In the genomic region with DNA sequence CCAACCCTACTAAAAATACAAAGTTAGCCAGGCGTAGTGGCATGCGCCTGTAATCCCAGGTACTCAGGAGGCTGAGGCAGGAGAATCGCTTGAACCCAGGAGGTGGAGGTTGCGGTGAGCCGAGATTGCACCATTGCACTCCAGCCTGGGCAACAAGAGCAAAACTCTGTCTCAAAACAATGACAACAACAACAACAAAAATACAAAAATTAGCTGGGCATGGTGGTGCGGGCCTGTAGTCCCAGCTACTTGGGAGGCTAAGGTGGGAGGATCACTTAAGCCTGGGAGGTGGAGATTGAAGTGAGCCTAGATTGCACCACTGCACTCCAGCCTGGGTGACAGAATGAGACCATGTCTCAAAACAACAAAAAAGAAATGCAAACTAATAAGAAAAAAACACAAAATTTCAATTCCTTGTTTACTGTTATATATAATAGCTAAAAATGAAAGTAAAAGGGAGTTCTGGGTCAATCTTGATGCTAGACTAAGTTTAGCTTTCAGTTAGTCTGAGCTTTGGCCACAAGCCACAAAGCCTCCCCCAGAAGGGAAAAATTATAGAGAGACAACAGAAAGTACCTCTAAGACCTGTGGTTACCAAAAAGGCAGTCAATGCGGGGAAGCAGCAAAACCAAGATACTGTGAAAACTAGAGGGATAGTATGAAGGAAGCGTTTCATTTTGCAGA, we compare ENCODE assay signal across 8 cellular contexts.
DNase-seq lines count a peak whose midpoint lies in the region; ATAC-seq and TF ChIP-seq lines count a peak whose summit lies in the region.
"Not testable (repeated sequence)": the region's sequence is repeated elsewhere in the genome, so short reads cannot be mapped to it uniquely, and the experiment has no call there.

No MANE protein-coding gene starts in this region.

- H3K4me3 ChIP-seq in BLaER1 (peak overlapping the region; percentile 52), MM.1S (ENCODE audit: low read length) (0 out of 2 replicates have a peak overlapping the region, but pooled peaks have one; percentile 22)

- H3K27me3 Mint-ChIP-seq in activated B cell treated with CpG ODN at 0.5 μM for 24 hours; nephron (ENCODE audit: low read depth): not testable (repeated sequence)

- peak overlapping the region; percentile 88 for H3K4me2 ChIP-seq in BLaER1
- peak overlapping the region; percentile 78; the same call in 1 of the 2 replicates for H3K4me2 ChIP-seq in MM.1S (ENCODE audit: low read depth, low read length)

- not testable (repeated sequence) for H2AFZ ChIP-seq in MM.1S (ENCODE audit: low read length)

- H3K27ac ChIP-seq in BLaER1 (peak overlapping the region; percentile 84), MM.1S (ENCODE audit: low read length) (peak overlapping the region; percentile 13; the same call in 1 of the 2 replicates)

- peaks cover 31% of the 10 kb centered on the region for H3K9me3 ChIP-seq in BLaER1
- H3K9me3 ChIP-seq in MM.1S (replicated peaks; ENCODE audit: insufficient read depth, low read length) = not testable (repeated sequence)

- peak overlapping the region; percentile 73 for H3K9ac ChIP-seq in BLaER1
- not testable (repeated sequence) for H3K9ac ChIP-seq in MM.1S (ENCODE audit: low read length)

- ATAC-seq in GM18870 (IDR thresholded peaks at IDR 0.05; ENCODE audit: unreplicated experiment) (peak; percentile 92), GM21576 (IDR thresholded peaks at IDR 0.05; ENCODE audit: unreplicated experiment) (peak; percentile 95), HG03064 (IDR thresholded peaks at IDR 0.05; ENCODE audit: low read depth, unreplicated experiment) (peak; percentile 79), activated B cell treated with CpG ODN at 0.5 μM for 24 hours (ENCODE audit: low read depth) (peak; percentile 93)
- peak; percentile 95 to 97 for ATAC-seq in activated naive CD4-positive, alpha-beta T cell treated with anti-CD3 and anti-CD28 coated beads, Interleukin-2, amount 50 U/mL, for 72 hours

- H4K20me1 ChIP-seq in BLaER1; MM.1S (ENCODE audit: insufficient read depth, low read length): not testable (repeated sequence)

- H3K27me3 ChIP-seq in BLaER1; MM.1S (replicated peaks; ENCODE audit: insufficient read depth, low read length): not testable (repeated sequence)

- H3K36me3 ChIP-seq in BLaER1; MM.1S (replicated peaks; ENCODE audit: insufficient read depth, low read length): not testable (repeated sequence)

- peak overlapping the region; percentile 46 for H3K27ac Mint-ChIP-seq in activated B cell treated with CpG ODN at 0.5 μM for 24 hours
- H3K27ac Mint-ChIP-seq in activated naive CD4-positive, alpha-beta T cell treated with anti-CD3 and anti-CD28 coated beads, Interleukin-2, amount 50 U/mL, for 72 hours = peak overlapping the region; percentile 39 to 45
- peak overlapping the region in 2 of 3 experiments; percentile 25 to 62 for H3K27ac Mint-ChIP-seq in nephron

- POLR2A ChIA-PET in activated B cell treated with CpG ODN at 0.5 μM for 24 hours (lab: Charles Lee) = interaction anchor here (0.7 to 2.1 kb wide), 3 partner anchors 24 to 732 kb away, joined by 3 to 15 read pairs (median 3); no protein-coding TSS in a partner anchor

- not testable (repeated sequence) for H3K9me2 ChIP-seq in MM.1S (replicated peaks; ENCODE audit: insufficient read depth, low read length)

- H3K36me3 Mint-ChIP-seq in activated B cell treated with CpG ODN at 0.5 μM for 24 hours (ENCODE audit: low read depth); activated naive CD4-positive, alpha-beta T cell treated with anti-CD3 and anti-CD28 coated beads, Interleukin-2, amount 50 U/mL, for 72 hours; nephron (ENCODE audit: low read depth): not testable (repeated sequence)

- not testable (repeated sequence) for TF ChIP-seq CTCF in MM.1S (IDR thresholded peaks at IDR 0.05; ENCODE audit: low read length); activated B cell treated with CpG ODN at 0.5 μM for 24 hours (IDR thresholded peaks at IDR 0.05); nephron (IDR thresholded peaks at IDR 0.05; ENCODE audit: unreplicated experiment in 3 of 3)

- CTCF ChIA-PET in activated B cell treated with CpG ODN at 0.5 μM for 24 hours (lab: Charles Lee) = interaction anchor here (1.0 kb wide), 1 partner anchor 39 kb away, joined by 3 read pairs; no protein-coding TSS in a partner anchor

- H3K4me1 Mint-ChIP-seq in activated B cell treated with CpG ODN at 0.5 μM for 24 hours = peaks cover 18% of the 10 kb centered on the region
- not testable (repeated sequence) for H3K4me1 Mint-ChIP-seq in nephron

- not testable (repeated sequence) for H3K79me2 ChIP-seq in MM.1S (ENCODE audit: low read length)

- intact Hi-C loops in activated B cell treated with CpG ODN at 0.5 μM for 24 hours (cut with micrococcal nuclease) = loop anchor here (1.0 kb wide), 1 partner anchor 23 kb away; no protein-coding TSS in a partner anchor

- H3K4me3 Mint-ChIP-seq in activated B cell treated with CpG ODN at 0.5 μM for 24 hours = peak overlapping the region; percentile 17
- not testable (repeated sequence) for H3K4me3 Mint-ChIP-seq in nephron

- DNase-seq in MM.1S = peak; percentile 95
- not testable (repeated sequence) for DNase-seq in activated B cell treated with CpG ODN at 0.5 μM for 24 hours
- peak in 1 of 2 donors; percentile 17 for DNase-seq in activated naive CD4-positive, alpha-beta T cell treated with anti-CD3 and anti-CD28 coated beads, Interleukin-2, amount 50 U/mL, for 72 hours (ENCODE audit: low spot score in 2 of 2)

- peaks cover 38% of the 10 kb centered on the region for H3K4me1 ChIP-seq in BLaER1
- H3K4me1 ChIP-seq in MM.1S (ENCODE audit: low read length) = peaks cover 15% of the 10 kb centered on the region

- peaks cover 13% of the 10 kb centered on the region; the same call in 1 of the 2 replicates for H3F3A ChIP-seq in MM.1S (ENCODE audit: insufficient read depth, low read length)

- H3K9me3 Mint-ChIP-seq in activated B cell treated with CpG ODN at 0.5 μM for 24 hours; activated naive CD4-positive, alpha-beta T cell treated with anti-CD3 and anti-CD28 coated beads, Interleukin-2, amount 50 U/mL, for 72 hours; nephron: not testable (repeated sequence)
